In the genomic region with DNA sequence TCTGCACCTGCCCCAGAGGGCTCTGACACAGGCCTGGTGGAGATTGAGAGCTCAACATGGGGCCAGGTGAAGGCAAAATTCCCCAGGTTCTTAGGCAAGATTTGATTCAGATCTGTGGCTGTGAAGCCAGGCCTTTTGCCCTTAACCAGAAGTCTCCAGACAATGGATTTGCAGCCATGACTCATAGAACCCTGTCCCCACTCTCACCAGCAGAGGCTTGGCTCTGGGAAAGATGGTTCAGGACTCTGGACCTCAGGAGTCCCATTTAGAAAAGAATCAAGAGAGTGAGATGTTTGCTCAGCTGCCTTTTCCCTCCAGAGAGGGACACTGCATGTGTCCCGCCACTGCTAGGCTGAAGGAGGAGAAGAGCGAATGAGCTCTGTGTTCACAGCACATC, we compare ENCODE assay signal across 1 cellular context.
TF ChIP-seq lines count a peak whose summit lies in the region.

No MANE protein-coding gene starts in this region.

TF ChIP-seq in IMR-90, 13 proteins besides CTCF, POLR2A, EP300 and RAD21 (continued from another document):
- TF ChIP-seq, protein P1, sequence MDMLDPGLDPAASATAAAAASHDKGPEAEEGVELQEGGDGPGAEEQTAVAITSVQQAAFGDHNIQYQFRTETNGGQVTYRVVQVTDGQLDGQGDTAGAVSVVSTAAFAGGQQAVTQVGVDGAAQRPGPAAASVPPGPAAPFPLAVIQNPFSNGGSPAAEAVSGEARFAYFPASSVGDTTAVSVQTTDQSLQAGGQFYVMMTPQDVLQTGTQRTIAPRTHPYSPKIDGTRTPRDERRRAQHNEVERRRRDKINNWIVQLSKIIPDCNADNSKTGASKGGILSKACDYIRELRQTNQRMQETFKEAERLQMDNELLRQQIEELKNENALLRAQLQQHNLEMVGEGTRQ (IDR thresholded peaks at IDR 0.05; ENCODE audit: low read depth, low read length), result no peak
- TF ChIP-seq RCOR1 (IDR thresholded peaks at IDR 0.05; ENCODE audit: insufficient replicate concordance, low read length) (no peak), SMC3 (IDR thresholded peaks at IDR 0.05; ENCODE audit: low read depth, low read length) (no peak), CEBPB (IDR thresholded peaks at IDR 0.05; ENCODE audit: low read depth, low read length) (no peak)
- TF ChIP-seq, protein P2, sequence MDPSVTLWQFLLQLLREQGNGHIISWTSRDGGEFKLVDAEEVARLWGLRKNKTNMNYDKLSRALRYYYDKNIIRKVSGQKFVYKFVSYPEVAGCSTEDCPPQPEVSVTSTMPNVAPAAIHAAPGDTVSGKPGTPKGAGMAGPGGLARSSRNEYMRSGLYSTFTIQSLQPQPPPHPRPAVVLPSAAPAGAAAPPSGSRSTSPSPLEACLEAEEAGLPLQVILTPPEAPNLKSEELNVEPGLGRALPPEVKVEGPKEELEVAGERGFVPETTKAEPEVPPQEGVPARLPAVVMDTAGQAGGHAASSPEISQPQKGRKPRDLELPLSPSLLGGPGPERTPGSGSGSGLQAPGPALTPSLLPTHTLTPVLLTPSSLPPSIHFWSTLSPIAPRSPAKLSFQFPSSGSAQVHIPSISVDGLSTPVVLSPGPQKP (IDR thresholded peaks at IDR 0.05; ENCODE audit: borderline replicate concordance, low read depth, low read length), result no peak
TF ChIP-seq in IMR-90: peak in this region for 0.
